1 cellular context compared by ENCODE assay signal in genomic region chr15:99251436-99251821, GRCh38.
TF ChIP-seq lines count a peak whose summit lies in the region.

Gene LRRC28 (plus strand): TSS chr15:99251481. CDS start chr15:99255958, 4,477 bp downstream.

TF ChIP-seq in HepG2, 621 proteins besides CTCF, POLR2A, EP300 and RAD21 (continued from another document and continues in another):
- TF ChIP-seq ZNF713 (CRISPR knock-in tag; IDR thresholded peaks at IDR 0.05) (no peak), NFE2L2 (IDR thresholded peaks at IDR 0.05; ENCODE audit: low read length) (no peak), AHR (CRISPR knock-in tag; IDR thresholded peaks at IDR 0.05) (peak; percentile 72; the same call in 1 of the 2 replicates), ZIK1 (CRISPR knock-in tag; IDR thresholded peaks at IDR 0.05; ENCODE audit: borderline replicate concordance, low read depth) (peak; percentile 73; the same call in 1 of the 2 replicates), KDM2A (CRISPR knock-in tag; IDR thresholded peaks at IDR 0.05; ENCODE audit: borderline replicate concordance, low read depth) (peak; percentile 45; the same call in 1 of the 2 replicates), ZNF580 (CRISPR knock-in tag; IDR thresholded peaks at IDR 0.05; ENCODE audit: borderline replicate concordance, low read depth) (peak; percentile 34; the same call in 1 of the 2 replicates), ZNF333 (CRISPR knock-in tag; IDR thresholded peaks at IDR 0.05; ENCODE audit: borderline replicate concordance) (peak; percentile 51; the same call in 1 of the 2 replicates), ZNF777 (CRISPR knock-in tag; IDR thresholded peaks at IDR 0.05) (peak; percentile 92), SRSF1 (optimal IDR thresholded peaks at IDR 0.05; ENCODE audit: low read depth, low read length) (no peak), ZGPAT (CRISPR knock-in tag; IDR thresholded peaks at IDR 0.05) (peak; percentile 67; the same call in 1 of the 2 replicates), ZNF839 (CRISPR knock-in tag; IDR thresholded peaks at IDR 0.05; ENCODE audit: borderline replicate concordance) (no peak), KDM5B (CRISPR knock-in tag; IDR thresholded peaks at IDR 0.05; ENCODE audit: borderline replicate concordance) (peak; percentile 88; the same call in 1 of the 2 replicates), GZF1 (CRISPR knock-in tag; IDR thresholded peaks at IDR 0.05) (no peak), RBFOX2 (IDR thresholded peaks at IDR 0.05; ENCODE audit: low read depth, low read length) (peak; percentile 75), ZNF781 (CRISPR knock-in tag; IDR thresholded peaks at IDR 0.05; ENCODE audit: borderline replicate concordance, not compliant biosample characterization) (peak; percentile 41), ZFX (CRISPR knock-in tag; IDR thresholded peaks at IDR 0.05; ENCODE audit: low read depth) (peak; percentile 77), ATF3 (CRISPR knock-in tag; IDR thresholded peaks at IDR 0.05) (0 out of 2 replicates have a peak, but pooled peaks have one; percentile 9), SKI (IDR thresholded peaks at IDR 0.05; ENCODE audit: partially characterized antibody) (peak; percentile 21), CREM (IDR thresholded peaks at IDR 0.05) (no peak), CREM (CRISPR knock-in tag; IDR thresholded peaks at IDR 0.05) (no peak), POLR2AphosphoS5 (IDR thresholded peaks at IDR 0.05; ENCODE audit: low read depth, low read length) (0 out of 2 replicates have a peak, but pooled peaks have one; percentile 37), REPIN1 (CRISPR knock-in tag; IDR thresholded peaks at IDR 0.05; ENCODE audit: borderline replicate concordance, low read depth) (peak; percentile 31; the same call in 1 of the 2 replicates), AGO2 (optimal IDR thresholded peaks at IDR 0.05; ENCODE audit: low read depth, low read length) (peak; percentile 20), SMAD1 (CRISPR knock-in tag; IDR thresholded peaks at IDR 0.05; ENCODE audit: borderline replicate concordance, low read depth) (0 out of 2 replicates have a peak, but pooled peaks have one; percentile 16), FOXO1 (CRISPR knock-in tag; IDR thresholded peaks at IDR 0.05) (0 out of 2 replicates have a peak, but pooled peaks have one; percentile 17), ZFP91 (CRISPR knock-in tag; IDR thresholded peaks at IDR 0.05; ENCODE audit: borderline replicate concordance) (peak; percentile 33; the same call in 1 of the 2 replicates), ZSCAN29 (CRISPR knock-in tag; conservative IDR thresholded peaks at IDR 0.05) (no peak), YEATS2 (CRISPR knock-in tag; IDR thresholded peaks at IDR 0.05; ENCODE audit: borderline replicate concordance) (0 out of 2 replicates have a peak, but pooled peaks have one; percentile 11), ZNF558 (CRISPR knock-in tag; IDR thresholded peaks at IDR 0.05; ENCODE audit: borderline replicate concordance) (0 out of 2 replicates have a peak, but pooled peaks have one; percentile 62), ZNF563 (CRISPR knock-in tag; IDR thresholded peaks at IDR 0.05) (0 out of 2 replicates have a peak, but pooled peaks have one; percentile 31), FOSL2 (CRISPR knock-in tag; IDR thresholded peaks at IDR 0.05) (0 out of 2 replicates have a peak, but pooled peaks have one; percentile 9), TBX2 (CRISPR knock-in tag; IDR thresholded peaks at IDR 0.05; ENCODE audit: borderline replicate concordance) (0 out of 2 replicates have a peak, but pooled peaks have one; percentile 37), TBP (CRISPR knock-in tag; IDR thresholded peaks at IDR 0.05) (no peak), SRY (CRISPR knock-in tag; IDR thresholded peaks at IDR 0.05) (peak; percentile 36; the same call in 1 of the 2 replicates)
- TF ChIP-seq, protein P1, sequence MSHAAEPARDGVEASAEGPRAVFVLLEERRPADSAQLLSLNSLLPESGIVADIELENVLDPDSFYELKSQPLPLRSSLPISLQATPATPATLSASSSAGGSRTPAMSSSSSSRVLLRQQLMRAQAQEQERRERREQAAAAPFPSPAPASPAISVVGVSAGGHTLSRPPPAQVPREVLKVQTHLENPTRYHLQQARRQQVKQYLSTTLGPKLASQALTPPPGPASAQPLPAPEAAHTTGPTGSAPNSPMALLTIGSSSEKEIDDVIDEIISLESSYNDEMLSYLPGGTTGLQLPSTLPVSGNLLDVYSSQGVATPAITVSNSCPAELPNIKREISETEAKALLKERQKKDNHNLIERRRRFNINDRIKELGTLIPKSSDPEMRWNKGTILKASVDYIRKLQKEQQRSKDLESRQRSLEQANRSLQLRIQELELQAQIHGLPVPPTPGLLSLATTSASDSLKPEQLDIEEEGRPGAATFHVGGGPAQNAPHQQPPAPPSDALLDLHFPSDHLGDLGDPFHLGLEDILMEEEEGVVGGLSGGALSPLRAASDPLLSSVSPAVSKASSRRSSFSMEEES (CRISPR knock-in tag; IDR thresholded peaks at IDR 0.05) = no peak
- TF ChIP-seq, protein P2, sequence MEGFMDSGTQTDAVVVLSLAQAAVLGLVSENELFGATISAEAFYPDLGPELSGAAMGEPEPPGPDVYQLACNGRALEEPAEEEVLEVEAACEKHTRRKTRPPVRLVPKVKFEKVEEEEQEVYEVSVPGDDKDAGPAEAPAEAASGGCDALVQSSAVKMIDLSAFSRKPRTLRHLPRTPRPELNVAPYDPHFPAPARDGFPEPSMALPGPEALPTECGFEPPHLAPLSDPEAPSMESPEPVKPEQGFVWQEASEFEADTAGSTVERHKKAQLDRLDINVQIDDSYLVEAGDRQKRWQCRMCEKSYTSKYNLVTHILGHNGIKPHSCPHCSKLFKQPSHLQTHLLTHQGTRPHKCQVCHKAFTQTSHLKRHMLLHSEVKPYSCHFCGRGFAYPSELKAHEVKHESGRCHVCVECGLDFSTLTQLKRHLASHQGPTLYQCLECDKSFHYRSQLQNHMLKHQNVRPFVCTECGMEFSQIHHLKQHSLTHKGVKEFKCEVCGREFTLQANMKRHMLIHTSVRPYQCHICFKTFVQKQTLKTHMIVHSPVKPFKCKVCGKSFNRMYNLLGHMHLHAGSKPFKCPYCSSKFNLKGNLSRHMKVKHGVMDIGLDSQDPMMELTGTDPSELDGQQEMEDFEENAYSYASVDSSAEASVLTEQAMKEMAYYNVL (CRISPR knock-in tag; IDR thresholded peaks at IDR 0.05; ENCODE audit: borderline replicate concordance) = peak; percentile 50; the same call in 1 of the 2 replicates
- TF ChIP-seq, protein P3, sequence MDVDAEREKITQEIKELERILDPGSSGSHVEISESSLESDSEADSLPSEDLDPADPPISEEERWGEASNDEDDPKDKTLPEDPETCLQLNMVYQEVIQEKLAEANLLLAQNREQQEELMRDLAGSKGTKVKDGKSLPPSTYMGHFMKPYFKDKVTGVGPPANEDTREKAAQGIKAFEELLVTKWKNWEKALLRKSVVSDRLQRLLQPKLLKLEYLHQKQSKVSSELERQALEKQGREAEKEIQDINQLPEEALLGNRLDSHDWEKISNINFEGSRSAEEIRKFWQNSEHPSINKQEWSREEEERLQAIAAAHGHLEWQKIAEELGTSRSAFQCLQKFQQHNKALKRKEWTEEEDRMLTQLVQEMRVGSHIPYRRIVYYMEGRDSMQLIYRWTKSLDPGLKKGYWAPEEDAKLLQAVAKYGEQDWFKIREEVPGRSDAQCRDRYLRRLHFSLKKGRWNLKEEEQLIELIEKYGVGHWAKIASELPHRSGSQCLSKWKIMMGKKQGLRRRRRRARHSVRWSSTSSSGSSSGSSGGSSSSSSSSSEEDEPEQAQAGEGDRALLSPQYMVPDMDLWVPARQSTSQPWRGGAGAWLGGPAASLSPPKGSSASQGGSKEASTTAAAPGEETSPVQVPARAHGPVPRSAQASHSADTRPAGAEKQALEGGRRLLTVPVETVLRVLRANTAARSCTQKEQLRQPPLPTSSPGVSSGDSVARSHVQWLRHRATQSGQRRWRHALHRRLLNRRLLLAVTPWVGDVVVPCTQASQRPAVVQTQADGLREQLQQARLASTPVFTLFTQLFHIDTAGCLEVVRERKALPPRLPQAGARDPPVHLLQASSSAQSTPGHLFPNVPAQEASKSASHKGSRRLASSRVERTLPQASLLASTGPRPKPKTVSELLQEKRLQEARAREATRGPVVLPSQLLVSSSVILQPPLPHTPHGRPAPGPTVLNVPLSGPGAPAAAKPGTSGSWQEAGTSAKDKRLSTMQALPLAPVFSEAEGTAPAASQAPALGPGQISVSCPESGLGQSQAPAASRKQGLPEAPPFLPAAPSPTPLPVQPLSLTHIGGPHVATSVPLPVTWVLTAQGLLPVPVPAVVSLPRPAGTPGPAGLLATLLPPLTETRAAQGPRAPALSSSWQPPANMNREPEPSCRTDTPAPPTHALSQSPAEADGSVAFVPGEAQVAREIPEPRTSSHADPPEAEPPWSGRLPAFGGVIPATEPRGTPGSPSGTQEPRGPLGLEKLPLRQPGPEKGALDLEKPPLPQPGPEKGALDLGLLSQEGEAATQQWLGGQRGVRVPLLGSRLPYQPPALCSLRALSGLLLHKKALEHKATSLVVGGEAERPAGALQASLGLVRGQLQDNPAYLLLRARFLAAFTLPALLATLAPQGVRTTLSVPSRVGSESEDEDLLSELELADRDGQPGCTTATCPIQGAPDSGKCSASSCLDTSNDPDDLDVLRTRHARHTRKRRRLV (CRISPR knock-in tag; IDR thresholded peaks at IDR 0.05) = peak; percentile 38; the same call in 1 of the 2 replicates
- TF ChIP-seq, protein P4, sequence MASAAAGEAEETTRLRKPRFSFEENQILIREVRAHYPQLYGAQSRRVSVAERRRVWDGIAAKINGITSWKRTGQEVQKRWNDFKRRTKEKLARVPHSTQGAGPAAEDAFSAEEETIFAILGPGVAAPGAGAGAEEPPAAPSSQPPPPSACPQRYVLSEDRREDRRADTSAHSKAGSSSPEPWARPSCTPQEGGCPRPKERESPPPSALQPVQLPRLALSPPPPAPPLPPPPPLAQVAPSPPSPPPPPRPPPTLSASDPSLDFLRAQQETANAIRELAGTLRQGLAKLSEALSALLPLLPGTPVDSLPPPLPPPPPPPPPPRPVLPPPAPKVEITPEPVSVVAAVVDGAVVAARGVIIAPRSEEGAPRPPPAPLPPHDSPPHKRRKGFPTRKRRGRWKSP (CRISPR knock-in tag; IDR thresholded peaks at IDR 0.05) = peak; percentile 85; the same call in 1 of the 2 replicates
- TF ChIP-seq, protein P5, sequence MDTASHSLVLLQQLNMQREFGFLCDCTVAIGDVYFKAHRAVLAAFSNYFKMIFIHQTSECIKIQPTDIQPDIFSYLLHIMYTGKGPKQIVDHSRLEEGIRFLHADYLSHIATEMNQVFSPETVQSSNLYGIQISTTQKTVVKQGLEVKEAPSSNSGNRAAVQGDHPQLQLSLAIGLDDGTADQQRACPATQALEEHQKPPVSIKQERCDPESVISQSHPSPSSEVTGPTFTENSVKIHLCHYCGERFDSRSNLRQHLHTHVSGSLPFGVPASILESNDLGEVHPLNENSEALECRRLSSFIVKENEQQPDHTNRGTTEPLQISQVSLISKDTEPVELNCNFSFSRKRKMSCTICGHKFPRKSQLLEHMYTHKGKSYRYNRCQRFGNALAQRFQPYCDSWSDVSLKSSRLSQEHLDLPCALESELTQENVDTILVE (CRISPR knock-in tag; IDR thresholded peaks at IDR 0.05) = 0 out of 2 replicates have a peak, but pooled peaks have one; percentile 7
